10 cellular contexts compared by ENCODE assay signal in genomic region chr22:40240160-40240559, GRCh38.
A peak's percentile ranks its signal among the peaks of the same experiment; 100 is the strongest.
DNase-seq lines count a peak whose midpoint lies in the region; ATAC-seq and TF ChIP-seq lines count a peak whose summit lies in the region.
"Had no signal": no experiment of that assay in that cellular context is flagged by ENCODE, and none has a peak within 500 bp of the region (broad histone marks: within the 10 kb centered on the region; RNA-seq: fewer than 3 reads in every experiment).

No MANE protein-coding gene starts in this region.

- H3K27ac Mint-ChIP-seq in MCF 10A (ENCODE audit: low read depth, unreplicated experiment) (peak overlapping the region; percentile 3), memory B cell (peak overlapping the region; percentile 76)
- H3K27ac Mint-ChIP-seq in stimulated activated memory B cell treated with anti-CD40 and anti-IgM and Interleukin-4, amounts not matched to agents 10 μg/mL and 1 μg/mL and 100 μg/mL, for 72 hours: peak overlapping the region; percentile 81

- no peaks in the 10 kb centered on the region for H3K27me3 ChIP-seq in breast epithelium
- no peaks in the 10 kb centered on the region for H3K27me3 ChIP-seq in RWPE2 (ENCODE audit: insufficient read depth, poor library complexity, severe bottlenecking)

- H3K27ac ChIP-seq in breast epithelium: peak overlapping the region in 1 of 2 donors; percentile 82
- H3K27ac ChIP-seq in RWPE2 (ENCODE audit: poor library complexity, severe bottlenecking): peak overlapping the region; percentile 85
- no peak overlapping the region for H3K27ac ChIP-seq in coronary artery

- H3K36me3 ChIP-seq in breast epithelium (no peaks in the 10 kb centered on the region), RWPE2 (ENCODE audit: low read depth) (no peaks in the 10 kb centered on the region)

- H3K27me3 Mint-ChIP-seq in MCF 10A (ENCODE audit: insufficient read depth, unreplicated experiment) (no peaks in the 10 kb centered on the region), memory B cell (no peaks in the 10 kb centered on the region)
- H3K27me3 Mint-ChIP-seq in stimulated activated memory B cell treated with anti-CD40 and anti-IgM and Interleukin-4, amounts not matched to agents 10 μg/mL and 1 μg/mL and 100 μg/mL, for 72 hours: no peaks in the 10 kb centered on the region

- H3K4me1 ChIP-seq in breast epithelium: peaks cover 0 to 11% of the 10 kb centered on the region in 2 donors
- peaks cover 54% of the 10 kb centered on the region for H3K4me1 ChIP-seq in RWPE2 (ENCODE audit: insufficient read depth, poor library complexity, severe bottlenecking)

- H3K9me3 Mint-ChIP-seq in MCF 10A (ENCODE audit: unreplicated experiment) (no peaks in the 10 kb centered on the region), memory B cell (no peaks in the 10 kb centered on the region)
- H3K9me3 Mint-ChIP-seq in stimulated activated memory B cell treated with anti-CD40 and anti-IgM and Interleukin-4, amounts not matched to agents 10 μg/mL and 1 μg/mL and 100 μg/mL, for 72 hours: no peaks in the 10 kb centered on the region
- H3K9me3 Mint-ChIP-seq: activated naive CD4-positive, alpha-beta T cell treated with anti-CD3 and anti-CD28 coated beads, Interleukin-2, amount 50 U/mL, for 72 hours had no signal

- CTCF ChIA-PET in MCF 10A (lab: Yijun Ruan, JAX): no interaction called here

- H3K4me3 Mint-ChIP-seq in MCF 10A (ENCODE audit: unreplicated experiment) (no peak overlapping the region), memory B cell (no peak overlapping the region)
- no peak overlapping the region for H3K4me3 Mint-ChIP-seq in stimulated activated memory B cell treated with anti-CD40 and anti-IgM and Interleukin-4, amounts not matched to agents 10 μg/mL and 1 μg/mL and 100 μg/mL, for 72 hours

- intact Hi-C loops in MCF 10A (cut with micrococcal nuclease) (no loop called here), breast epithelium (cut with DNase I; ENCODE audit: low total_unique reads) (no loop called here)

- H3K4me3 ChIP-seq in breast epithelium (no peak overlapping the region), RWPE2 (ENCODE audit: severe bottlenecking) (no peak overlapping the region), coronary artery (no peak overlapping the region)

- ATAC-seq in RWPE2 (ENCODE audit: low read depth) (no peak), memory B cell (ENCODE audit: low read depth) (no peak)
- no peak for ATAC-seq in stimulated activated memory B cell treated with anti-CD40 and anti-IgM and Interleukin-4, amounts not matched to agents 10 μg/mL and 1 μg/mL and 100 μg/mL, for 72 hours

- H3K36me3 Mint-ChIP-seq in MCF 10A (ENCODE audit: insufficient read depth, unreplicated experiment): peaks cover 26% of the 10 kb centered on the region
- no peaks in the 10 kb centered on the region for H3K36me3 Mint-ChIP-seq in memory B cell
- H3K36me3 Mint-ChIP-seq in stimulated activated memory B cell treated with anti-CD40 and anti-IgM and Interleukin-4, amounts not matched to agents 10 μg/mL and 1 μg/mL and 100 μg/mL, for 72 hours: peaks cover 5% of the 10 kb centered on the region

- DNase-seq in MCF 10A (ENCODE audit: unreplicated experiment): no peak
- DNase-seq in breast epithelium (ENCODE audit: low spot score in 2 of 2): no peak
- no peak for DNase-seq in RWPE2 (ENCODE audit: low spot score)
- no peak for DNase-seq in memory B cell (ENCODE audit: low spot score in 2 of 2)
- no peak for DNase-seq in NCI-H2029 (lab: John Stamatoyannopoulos, UW)
- no peak for DNase-seq in NOMO-1 treated with dmso at 0.1 percent for 144 hours (lab: John Stamatoyannopoulos, UW; ENCODE audit: unreplicated experiment)
- no peak for DNase-seq in coronary artery (ENCODE audit: low spot score)
- DNase-seq: NCI-H82 had no signal

- TF ChIP-seq POLR2A in breast epithelium (IDR thresholded peaks at IDR 0.05): no peak

- peaks cover 61% of the 10 kb centered on the region for H3K4me1 Mint-ChIP-seq in MCF 10A (ENCODE audit: insufficient read depth, unreplicated experiment)
- peaks cover 67% of the 10 kb centered on the region for H3K4me1 Mint-ChIP-seq in memory B cell
- H3K4me1 Mint-ChIP-seq in stimulated activated memory B cell treated with anti-CD40 and anti-IgM and Interleukin-4, amounts not matched to agents 10 μg/mL and 1 μg/mL and 100 μg/mL, for 72 hours: peaks cover 79% of the 10 kb centered on the region

- TF ChIP-seq CTCF in MCF 10A (IDR thresholded peaks at IDR 0.05; ENCODE audit: unreplicated experiment) (no peak), breast epithelium (IDR thresholded peaks at IDR 0.05) (no peak), RWPE2 (IDR thresholded peaks at IDR 0.05; ENCODE audit: poor library complexity, severe bottlenecking) (no peak), coronary artery (IDR thresholded peaks at IDR 0.05) (no peak)

- H3K9me3 ChIP-seq in breast epithelium (no peaks in the 10 kb centered on the region), RWPE2 (ENCODE audit: severe bottlenecking) (no peaks in the 10 kb centered on the region)

- BruUV-seq in MCF 10A (replicated peaks; lab: Mats Ljungman, UMichigan): no TSS peak

- POLR2A ChIA-PET in MCF 10A (lab: Yijun Ruan, JAX): interaction anchor here (0.7 to 1.9 kb wide), 9 partner anchors 9 to 196 kb away, joined by 3 to 15 read pairs (median 4); partner anchors contain the start of gene TNRC6B

Comparison
In these comparisons a context has a peak if more than half of its experiments do, and no peak if none do; other contexts are left out.
1. H3K27ac Mint-ChIP-seq: peak in every context shown above with its lines; median percentile 81 in stimulated activated memory B cell treated with anti-CD40 and anti-IgM and Interleukin-4, amounts not matched to agents 10 μg/mL and 1 μg/mL and 100 μg/mL, for 72 hours; 76 in memory B cell; 3 in MCF 10A.